ENCODE assay signal across 17 cellular contexts in the genomic region with DNA sequence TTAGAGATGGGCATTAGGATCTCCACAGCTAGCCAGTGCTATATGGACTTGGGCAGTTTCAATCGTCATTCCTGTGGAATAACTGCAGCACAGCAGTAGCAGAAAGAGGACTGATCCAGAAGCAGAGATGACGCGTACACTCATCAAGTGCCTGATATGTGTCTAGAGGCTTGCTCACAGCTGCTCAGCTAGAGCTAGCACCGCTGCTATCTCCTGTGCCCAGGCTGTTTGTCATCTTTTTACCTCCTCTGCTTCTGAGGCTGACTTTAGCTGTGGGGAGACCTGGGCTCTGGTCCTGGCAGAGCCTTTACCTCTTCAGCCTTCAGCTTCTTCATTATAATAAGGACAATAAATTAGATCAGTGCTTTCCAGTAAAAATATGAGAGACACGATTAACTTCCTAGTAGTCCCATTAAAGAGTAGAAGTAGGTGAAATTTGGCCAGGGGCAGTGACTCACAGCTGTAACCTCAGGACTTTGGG. TPM values are rescaled to one million over a fixed set of nuclear protein-coding genes. Genes with fewer than 3 reads are reported as not detected.
DNase-seq lines count a peak whose midpoint lies in the region; ATAC-seq and TF ChIP-seq lines count a peak whose summit lies in the region.
"Had no signal": no experiment of that assay in that cellular context is flagged by ENCODE, and none has a peak within 500 bp of the region (broad histone marks: within the 10 kb centered on the region; RNA-seq: fewer than 3 reads in every experiment).

No MANE protein-coding gene starts in this region.

- H3K36me3 Mint-ChIP-seq in T-helper 17 cell (ENCODE audit: low read depth): peaks cover 7% of the 10 kb centered on the region
- peaks cover 73% of the 10 kb centered on the region for H3K36me3 Mint-ChIP-seq in activated CD8-positive, alpha-beta T cell treated with anti-CD3 and anti-CD28 coated beads, Interleukin-2, amount 10 ng/mL, durations not matched to agents 7 days and 5 days (ENCODE audit: low read depth)
- H3K36me3 Mint-ChIP-seq: mesothelial cell of epicardium had no signal

- POLR2A ChIA-PET in IMR-90 (lab: Charles Lee; ENCODE audit: unreplicated experiment): no interaction called here
- POLR2A ChIA-PET in activated CD8-positive, alpha-beta T cell treated with anti-CD3 and anti-CD28 coated beads, Interleukin-2, amount 10 ng/mL, durations not matched to agents 7 days and 5 days (lab: Charles Lee): no interaction called here

- peaks cover 97% of the 10 kb centered on the region; the same call in 1 of the 2 replicates for H4K20me1 ChIP-seq in IMR-90 (ENCODE audit: insufficient read depth, low read length)

- H3K4ac ChIP-seq in IMR-90 (ENCODE audit: low read depth, low read length): 0 out of 2 replicates have a peak overlapping the region, but pooled peaks have one; percentile 33

- no peak for ATAC-seq in IMR-90 (ENCODE audit: low read depth)
- ATAC-seq in T-helper 17 cell: no peak
- ATAC-seq in heart left ventricle: peak; percentile 23 to 73 (median 62)
- ATAC-seq in psoas muscle: no peak
- ATAC-seq in activated CD8-positive, alpha-beta T cell treated with anti-CD3 and anti-CD28 coated beads, Interleukin-2, amount 10 ng/mL, durations not matched to agents 7 days and 5 days: no peak
- no peak for ATAC-seq in GM19397 (IDR thresholded peaks at IDR 0.05; ENCODE audit: unreplicated experiment)

- no peaks in the 10 kb centered on the region for H3K27me3 Mint-ChIP-seq in T-helper 17 cell
- H3K27me3 Mint-ChIP-seq in activated CD8-positive, alpha-beta T cell treated with anti-CD3 and anti-CD28 coated beads, Interleukin-2, amount 10 ng/mL, durations not matched to agents 7 days and 5 days (ENCODE audit: low read depth): no peaks in the 10 kb centered on the region

- H3K56ac ChIP-seq in IMR-90 (ENCODE audit: extremely low read depth, insufficient read depth, low read length): no peak overlapping the region

- BruUV-seq in IMR-90 (replicated peaks; lab: Mats Ljungman, UMichigan): no TSS peak

- H4K5ac ChIP-seq in IMR-90 (ENCODE audit: low read depth, low read length): no peak overlapping the region

- CTCF ChIA-PET in IMR-90 (lab: Yijun Ruan, JAX): interaction anchor here (1.6 kb wide), 1 partner anchor 285 kb away, joined by 3 read pairs; no protein-coding TSS in a partner anchor
- CTCF ChIA-PET in activated CD8-positive, alpha-beta T cell treated with anti-CD3 and anti-CD28 coated beads, Interleukin-2, amount 10 ng/mL, durations not matched to agents 7 days and 5 days (lab: Charles Lee): interaction anchor here (1.2 kb wide), 1 partner anchor 63 kb away, joined by 4 read pairs; no protein-coding TSS in a partner anchor

- H3K9me1 ChIP-seq in IMR-90 (ENCODE audit: insufficient read depth, low read length): peaks cover 51% of the 10 kb centered on the region

- H2BK120ac ChIP-seq in IMR-90 (ENCODE audit: low read depth, low read length): no peak overlapping the region

- H2AK9ac ChIP-seq in IMR-90 (replicated peaks; ENCODE audit: low read depth, low read length, poor library complexity): no peak overlapping the region

- no peak overlapping the region for H4K91ac ChIP-seq in IMR-90 (ENCODE audit: insufficient read depth, low read depth, low read length)

- in situ Hi-C loops in IMR-90 (cut with MboI; ENCODE audit: low sequenced_read_pairs): no loop called here

- H4K8ac ChIP-seq in IMR-90 (ENCODE audit: low read depth in 2 of 2, low read length in 2 of 2): no peak overlapping the region

- TF ChIP-seq RAD21 in IMR-90 (IDR thresholded peaks at IDR 0.05; ENCODE audit: low read length): no peak

- no peak for DNase-seq in IMR-90
- DNase-seq in T-helper 17 cell: no peak
- DNase-seq in heart left ventricle: peak in 1 of 5 donors; percentile 70
- DNase-seq in psoas muscle: no peak
- no peak for DNase-seq in activated CD8-positive, alpha-beta T cell treated with anti-CD3 and anti-CD28 coated beads, Interleukin-2, amount 10 ng/mL, durations not matched to agents 7 days and 5 days
- DNase-seq in foreskin melanocyte: no peak
- DNase-seq in cerebellar cortex (ENCODE audit: low spot score): no peak
- DNase-seq: activated CD8-positive, alpha-beta memory T cell treated with anti-CD3 and anti-CD28 coated beads for 24 hours; activated gamma-delta T cell; anterior cingulate cortex; head of caudate nucleus; NCI-H1092 treated with DMSO at 0.1 percent for 48 hours; stimulated activated CD4-positive, alpha-beta T cell treated with anti-CD3 and anti-CD28 coated beads, Interleukin-4, amount 100 ng/mL, for 1 hour had no signal

- no peak overlapping the region for H3K14ac ChIP-seq in IMR-90 (replicated peaks; ENCODE audit: low read depth, low read length)

- no peak overlapping the region for H2AFZ ChIP-seq in IMR-90 (replicated peaks; ENCODE audit: low read length, poor library complexity)

- dilution Hi-C loops in IMR-90 (cut with HindIII; ENCODE audit: low sequenced_read_pairs, unreplicated experiment): no loop called here

- no peak overlapping the region for H3K4me2 ChIP-seq in IMR-90 (ENCODE audit: low read depth, low read length)

- no peaks in the 10 kb centered on the region for H3K36me3 ChIP-seq in IMR-90 (ENCODE audit: control insufficient read depth, insufficient read depth, low read length)
- no peaks in the 10 kb centered on the region for H3K36me3 ChIP-seq in heart left ventricle
- H3K36me3 ChIP-seq in psoas muscle (ENCODE audit: insufficient read depth in 1 of 2, low read depth in 1 of 2): no peaks in the 10 kb centered on the region

- H3K27ac ChIP-seq in IMR-90 (ENCODE audit: insufficient read depth, low read length): no peak overlapping the region
- H3K27ac ChIP-seq in heart left ventricle: peak overlapping the region in 6 of 12 donors; percentile 3 to 65 (median 13)
- peak overlapping the region; percentile 71 for H3K27ac ChIP-seq in psoas muscle
- H3K27ac ChIP-seq: VCaP had no signal

- no peak overlapping the region for H3K9ac ChIP-seq in IMR-90 (ENCODE audit: low read depth, low read length)

- H3K4me3 ChIP-seq in IMR-90 (ENCODE audit: insufficient read depth, low read depth, low read length) (no peak overlapping the region), heart left ventricle (no peak overlapping the region), psoas muscle (no peak overlapping the region)

- H3K27ac Mint-ChIP-seq in T-helper 17 cell: peak overlapping the region; percentile 66
- no peak overlapping the region for H3K27ac Mint-ChIP-seq in activated CD8-positive, alpha-beta T cell treated with anti-CD3 and anti-CD28 coated beads, Interleukin-2, amount 10 ng/mL, durations not matched to agents 7 days and 5 days
- H3K27ac Mint-ChIP-seq: dendritic cell treated with granulocyte-macrophage colony-stimulating factor and Interleukin-4, amounts not matched to agents 40 ng/mL and 50 ng/mL, for 4 days; mesothelial cell of epicardium had no signal

- peak overlapping the region; percentile 2; the same call in 1 of the 2 replicates for H3K23ac ChIP-seq in IMR-90 (ENCODE audit: low read depth, low read length)

- TF ChIP-seq CTCF in IMR-90 (conservative IDR thresholded peaks at IDR 0.05; ENCODE audit: low read depth, low read length): no peak
- TF ChIP-seq CTCF in heart left ventricle (IDR thresholded peaks at IDR 0.05): no peak
- no peak for TF ChIP-seq CTCF in psoas muscle (IDR thresholded peaks at IDR 0.05)

- intact Hi-C loops in IMR-90 (cut with micrococcal nuclease) (no loop called here), heart left ventricle (cut with DNase I) (loop anchor here in 1 of 10 donors (5.0 kb wide), 1 partner anchor 61 kb away; no protein-coding TSS in a partner anchor), psoas muscle (cut with DNase I) (no loop called here)

- H2AK5ac ChIP-seq in IMR-90 (ENCODE audit: low read depth, low read length): peak overlapping the region; percentile 10; the same call in 1 of the 2 replicates

- H3K9me3 ChIP-seq in IMR-90 (ENCODE audit: control insufficient read depth, insufficient read depth, low read length) (no peaks in the 10 kb centered on the region), T-helper 17 cell (ENCODE audit: control insufficient read depth, low read length, poor library complexity, severe bottlenecking) (no peaks in the 10 kb centered on the region), heart left ventricle (no peaks in the 10 kb centered on the region), psoas muscle (no peaks in the 10 kb centered on the region)

- H3K27me3 ChIP-seq in IMR-90 (ENCODE audit: control insufficient read depth, insufficient read depth, low read length) (no peaks in the 10 kb centered on the region), heart left ventricle (no peaks in the 10 kb centered on the region), psoas muscle (ENCODE audit: insufficient read depth in 3 of 3, low read length in 2 of 3) (no peaks in the 10 kb centered on the region)

- peaks cover 30% of the 10 kb centered on the region for H3K4me1 ChIP-seq in IMR-90 (ENCODE audit: control insufficient read depth, insufficient read depth, low read length)
- peaks cover 0 to 79% (median 50%) of the 10 kb centered on the region in 12 donors for H3K4me1 ChIP-seq in heart left ventricle
- H3K4me1 ChIP-seq in psoas muscle: peaks cover 56% of the 10 kb centered on the region

- TF ChIP-seq POLR2A in IMR-90 (IDR thresholded peaks at IDR 0.05; ENCODE audit: low read depth, low read length) (no peak), heart left ventricle (IDR thresholded peaks at IDR 0.05) (no peak)

- no peak overlapping the region for H2BK5ac ChIP-seq in IMR-90 (ENCODE audit: low read depth, low read length, poor library complexity, severe bottlenecking)

- no peak overlapping the region for H2BK15ac ChIP-seq in IMR-90 (ENCODE audit: low read depth, low read length)

- WGBS in IMR-90 (ENCODE audit: extremely low coverage in 2 of 2, insufficient read length in 1 of 2), 2 experiments: no CpG with 5 or more reads among the region's 5 CpGs
- WGBS in heart left ventricle, 4 donors: 41 to 61% (median 52%) methylated on average over 4 to 5 of the region's 5 CpGs
- WGBS in psoas muscle, 3 donors: 75 to 88% (median 75%) methylated on average over 5 of the region's 5 CpGs

- no peaks in the 10 kb centered on the region for H3K9me3 Mint-ChIP-seq in activated CD8-positive, alpha-beta T cell treated with anti-CD3 and anti-CD28 coated beads, Interleukin-2, amount 10 ng/mL, durations not matched to agents 7 days and 5 days (ENCODE audit: insufficient read depth)
- H3K9me3 Mint-ChIP-seq: dendritic cell treated with granulocyte-macrophage colony-stimulating factor and Interleukin-4, amounts not matched to agents 40 ng/mL and 50 ng/mL, for 4 days; mesothelial cell of epicardium had no signal

- H3K4me1 Mint-ChIP-seq in T-helper 17 cell: peaks cover 77% of the 10 kb centered on the region
- H3K4me1 Mint-ChIP-seq in activated CD8-positive, alpha-beta T cell treated with anti-CD3 and anti-CD28 coated beads, Interleukin-2, amount 10 ng/mL, durations not matched to agents 7 days and 5 days (ENCODE audit: low read depth): peaks cover 82% of the 10 kb centered on the region

- H2BK20ac ChIP-seq in IMR-90 (ENCODE audit: low read depth, low read length): peak overlapping the region; percentile 8; the same call in 1 of the 2 replicates

- H3K18ac ChIP-seq in IMR-90 (ENCODE audit: low read depth, low read length): no peak overlapping the region

- peaks cover 16 to 92% of the 10 kb centered on the region in 2 experiments for H3K79me1 ChIP-seq in IMR-90 (ENCODE audit: low read depth in 1 of 2, low read length in 2 of 2)

- peak overlapping the region; percentile 55 for H3K4me3 Mint-ChIP-seq in T-helper 17 cell
- no peak overlapping the region for H3K4me3 Mint-ChIP-seq in activated CD8-positive, alpha-beta T cell treated with anti-CD3 and anti-CD28 coated beads, Interleukin-2, amount 10 ng/mL, durations not matched to agents 7 days and 5 days
- H3K4me3 Mint-ChIP-seq: dendritic cell treated with granulocyte-macrophage colony-stimulating factor and Interleukin-4, amounts not matched to agents 40 ng/mL and 50 ng/mL, for 4 days; mesothelial cell of epicardium had no signal

RNA-seq across cellular contexts. Expression of a gene that starts 5.3 kb away (rescaled TPM):
- total RNA-seq in IMR-90 (2012; rRNA removed): 4.1 and 5.3 TPM in 2 replicates
- polyA plus RNA-seq in IMR-90 (2012; rRNA removed): 1.2 and 1.5 TPM in 2 replicates
- polyA plus RNA-seq in IMR-90 (2012; cell fraction: cytosol; rRNA removed): 0.53 and 0.84 TPM in 2 replicates
- polyA plus RNA-seq in IMR-90 (2012; cell fraction: nucleus; rRNA removed; ENCODE audit: low replicate concordance): 0.44 and 1.0 TPM in 2 replicates
- 100 to 1,000 TPM; 129 to 173 TPM for total RNA-seq in T-helper 17 cell
- total RNA-seq in heart left ventricle: 10 to 100 TPM in 8 of 9 donors, 1 to 10 TPM in 1; 7.9 to 21.6 (median 15.1) TPM
- 1 to 10 TPM; 3.7 to 9.6 TPM for polyA plus RNA-seq in heart left ventricle
- total RNA-seq in psoas muscle: 10 to 100 TPM in 3 of 4 donors, 1 to 10 TPM in 1; 3.1 to 31.4 (median 15.9) TPM
- 1 to 10 TPM; 1.5 to 9.7 (median 2.7) TPM for polyA plus RNA-seq in psoas muscle
- total RNA-seq in activated CD8-positive, alpha-beta T cell treated with anti-CD3 and anti-CD28 coated beads, Interleukin-2, amount 10 ng/mL, durations not matched to agents 7 days and 5 days: 10 to 100 TPM; 20.7 to 20.8 TPM

Comparison
In these comparisons a context has a peak if more than half of its experiments do, and no peak if none do; other contexts are left out.
1. ATAC-seq: peak in heart left ventricle (4 of 4); none in IMR-90 (single experiment), T-helper 17 cell (single experiment), psoas muscle (0 of 4), activated CD8-positive, alpha-beta T cell treated with anti-CD3 and anti-CD28 coated beads, Interleukin-2, amount 10 ng/mL, durations not matched to agents 7 days and 5 days (single experiment) and GM19397 (single experiment).
2. RNA of a gene that starts 5.3 kb away (total RNA-seq): 129 to 173 TPM in T-helper 17 cell; 20.7 to 20.8 TPM in activated CD8-positive, alpha-beta T cell treated with anti-CD3 and anti-CD28 coated beads, Interleukin-2, amount 10 ng/mL, durations not matched to agents 7 days and 5 days, 3.1 to 31.4 TPM in psoas muscle, 7.9 to 21.6 TPM in heart left ventricle and 4.1 to 5.3 TPM in IMR-90; every median in the first group is over 4 times any median in the second.